In the genomic region with DNA sequence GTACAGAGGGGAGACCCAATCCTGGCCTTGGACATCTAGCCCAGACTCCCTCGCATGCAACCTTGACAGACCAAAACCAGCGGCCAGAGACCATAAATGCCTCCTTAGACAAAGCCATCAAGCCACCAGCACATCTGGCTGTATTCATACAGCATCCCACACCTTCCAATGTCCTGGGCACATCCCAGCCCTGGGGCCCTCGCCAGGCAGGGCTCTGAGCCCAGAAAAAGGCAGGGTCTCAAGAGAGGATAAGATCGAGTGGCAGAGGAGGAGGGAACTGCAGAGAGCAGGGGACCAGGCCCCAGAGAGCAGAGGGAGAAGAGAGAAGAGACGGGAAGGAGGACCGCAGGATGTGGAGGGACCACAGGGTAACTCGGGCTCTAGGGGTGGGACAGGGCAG, we compare ENCODE assay signal across 19 cellular contexts. TPM values are rescaled to one million over a fixed set of nuclear protein-coding genes. Genes with fewer than 3 reads are reported as not detected.
A peak's percentile ranks its signal among the peaks of the same experiment; 100 is the strongest.
DNase-seq lines count a peak whose midpoint lies in the region; ATAC-seq, FAIRE-seq and TF ChIP-seq lines count a peak whose summit lies in the region.
"Had no signal": no experiment of that assay in that cellular context is flagged by ENCODE, and none has a peak within 500 bp of the region (broad histone marks: within the 10 kb centered on the region; RNA-seq: fewer than 3 reads in every experiment).

No MANE protein-coding gene starts in this region.

- H3K23ac ChIP-seq in H1 (ENCODE audit: insufficient read length), result no peak overlapping the region

- H2BK120ac ChIP-seq in H1 (replicated peaks; ENCODE audit: low read depth, low read length), result no peak overlapping the region

- H4K91ac ChIP-seq in H1 (replicated peaks; ENCODE audit: insufficient read length, low read length), result no peak overlapping the region

- H3K14ac ChIP-seq in H1 (ENCODE audit: insufficient read length), result no peak overlapping the region

- H2BK5ac ChIP-seq in H1 (ENCODE audit: low read depth, low read length), result no peak overlapping the region

- 0 out of 7 replicates have a peak, but pooled peaks cover 0 to 2% (median 0%) of the 10 kb centered on the region in 4 experiments for H3K4me1 ChIP-seq in H1 (replicated peaks in 1 of 4; ENCODE audit: control insufficient read depth in 3 of 4, insufficient read depth in 4 of 4, low read length in 3 of 4)
- H3K4me1 ChIP-seq in gastrocnemius medialis, result peaks cover 51 to 62% of the 10 kb centered on the region in 2 donors
- H3K4me1 ChIP-seq in esophagus squamous epithelium, result peaks cover 0 to 25% (median 4%) of the 10 kb centered on the region in 3 donors
- H3K4me1 ChIP-seq: HAP-1 had no signal

- FAIRE-seq in H1 (lab: Jason Lieb, UNC), result no peak
- FAIRE-seq: HTR-8/SVneo had no signal

- 0 out of 2 replicates have a peak overlapping the region, but pooled peaks have one; percentile 36 for H4K8ac ChIP-seq in H1 (ENCODE audit: extremely low read depth, insufficient read depth, low read length)

- TF ChIP-seq CTCF in H1 (IDR thresholded peaks at IDR 0.05; ENCODE audit: control extremely low read depth in 1 of 3, insufficient read depth in 1 of 3, low read depth in 1 of 3, low read length in 3 of 3) (no peak), gastrocnemius medialis (IDR thresholded peaks at IDR 0.05 in 4 of 5, conservative IDR thresholded peaks at IDR 0.05 in 1 of 5) (no peak), esophagus squamous epithelium (IDR thresholded peaks at IDR 0.05) (no peak)

- H4K20me1 ChIP-seq in H1 (replicated peaks in 1 of 2; ENCODE audit: control insufficient read depth in 1 of 2, insufficient read depth in 2 of 2, low read length in 2 of 2), result no peaks in the 10 kb centered on the region

- H2AK5ac ChIP-seq in H1 (ENCODE audit: low read depth, low read length), result no peak overlapping the region

- H3K9ac ChIP-seq in H1 (replicated peaks in 1 of 4; ENCODE audit: extremely low read depth in 1 of 4, low read depth in 3 of 4, low read length in 3 of 4), result no peak overlapping the region

- no peaks in the 10 kb centered on the region for H3K79me2 ChIP-seq in H1 (ENCODE audit: control insufficient read depth in 1 of 2, insufficient read depth in 2 of 2, low read length in 2 of 2)

- H3K56ac ChIP-seq in H1 (replicated peaks; ENCODE audit: insufficient read length, low read depth, low read length), result no peak overlapping the region

- H2AFZ ChIP-seq in H1 (ENCODE audit: low read length), result no peak overlapping the region

- DNase-seq in H1 (ENCODE audit: low read depth in 1 of 2, low spot score in 2 of 2) (no peak), Right ventricle myocardium superior (no peak), medulla oblongata (ENCODE audit: extremely low spot score) (peak; percentile 15), gastrocnemius medialis (peak in 1 of 2 donors; percentile 69), NCI-H2081 (lab: John Stamatoyannopoulos, UW) (no peak), MV-4-11 (lab: John Stamatoyannopoulos, UW) (no peak), esophagus squamous epithelium (lab: John Stamatoyannopoulos, UW) (no peak)
- DNase-seq: CD4-positive, alpha-beta T cell; COR-L47; DMS79 treated with DMSO at 0.1 percent for 48 hours; KG1; NCI-H1105 treated with DMSO at 0.1 percent for 48 hours; NCI-H2081 treated with DMSO at 0.1 percent for 48 hours; NCI-H2171 treated with DMSO at 0.1 percent for 48 hours; NCI-H526; SHP77 had no signal

- TF ChIP-seq EP300 in H1 (IDR thresholded peaks at IDR 0.05; ENCODE audit: borderline replicate concordance in 1 of 2, low read depth in 2 of 2, low read length in 2 of 2), result no peak

- no peak overlapping the region for H2BK12ac ChIP-seq in H1 (ENCODE audit: low read depth, low read length)

- CTCF ChIA-PET in H1 (lab: Charles Lee; ENCODE audit: partially characterized antibody), result interaction anchor here (1.0 to 2.2 kb wide), 5 partner anchors 10 to 154 kb away, joined by 3 to 8 read pairs (median 3); no protein-coding TSS in a partner anchor

- no peak for TF ChIP-seq RAD21 in H1 (IDR thresholded peaks at IDR 0.05 in 1 of 2, conservative IDR thresholded peaks at IDR 0.05 in 1 of 2; ENCODE audit: low read depth in 2 of 2, low read length in 2 of 2)

- no peak overlapping the region for H3K4me2 ChIP-seq in H1 (ENCODE audit: insufficient read depth in 1 of 2, low read depth in 2 of 2, low read length in 2 of 2)

- no peaks in the 10 kb centered on the region; the same call in 1 of the 2 replicates for H3K23me2 ChIP-seq in H1 (ENCODE audit: low read depth, low read length)

- no peak overlapping the region for H4K5ac ChIP-seq in H1 (ENCODE audit: insufficient read length, low read depth, low read length)

- intact Hi-C loops in Right ventricle myocardium superior (cut with DNase I), result no loop called here
- intact Hi-C loops in gastrocnemius medialis (cut with DNase I; ENCODE audit: low total_unique reads), result loop anchor here (2.0 to 10.0 kb wide), 3 partner anchors 63 to 509 kb away; a partner anchor contains a TSS
- intact Hi-C loops in esophagus squamous epithelium (cut with DNase I), result no loop called here

- ATAC-seq in Right ventricle myocardium superior (ENCODE audit: poor library complexity) (peak; percentile 34), gastrocnemius medialis (no peak)

- no peak overlapping the region for H2BK15ac ChIP-seq in H1 (ENCODE audit: low read length)

- no peak for TF ChIP-seq POLR2A in H1 (IDR thresholded peaks at IDR 0.05; ENCODE audit: control extremely low read depth in 1 of 2, low read depth in 2 of 2, low read length in 2 of 2)
- TF ChIP-seq POLR2A in gastrocnemius medialis (IDR thresholded peaks at IDR 0.05), result peak in 1 of 2 donors; percentile 13
- TF ChIP-seq POLR2A in esophagus squamous epithelium (IDR thresholded peaks at IDR 0.05), result no peak

- no peak overlapping the region for H3K4ac ChIP-seq in H1 (replicated peaks; ENCODE audit: insufficient read length, low read depth, low read length)

- no peaks in the 10 kb centered on the region for H3K27me3 ChIP-seq in H1 (replicated peaks in 1 of 4; ENCODE audit: control insufficient read depth in 3 of 4, extremely low read depth in 1 of 4, insufficient read depth in 3 of 4, low read length in 3 of 4)
- no peaks in the 10 kb centered on the region for H3K27me3 ChIP-seq in gastrocnemius medialis
- H3K27me3 ChIP-seq in esophagus squamous epithelium, result peaks cover 0 to 12% (median 0%) of the 10 kb centered on the region in 4 donors

- POLR2A ChIA-PET in H1 (lab: Charles Lee; ENCODE audit: partially characterized antibody), result no interaction called here

- H3K36me3 ChIP-seq in H1 (ENCODE audit: control insufficient read depth in 2 of 4, insufficient read depth in 4 of 4, low read length in 3 of 4) (no peaks in the 10 kb centered on the region), gastrocnemius medialis (no peaks in the 10 kb centered on the region), esophagus squamous epithelium (no peaks in the 10 kb centered on the region)
- H3K36me3 ChIP-seq: HAP-1 had no signal

- in situ Hi-C loops in gastrocnemius medialis (cut with MboI; ENCODE audit: low sequenced_read_pairs in 4 of 4), result no loop called here

- no peaks in the 10 kb centered on the region for H3K9me3 ChIP-seq in H1 (ENCODE audit: insufficient read depth in 2 of 2, low read depth in 1 of 2, low read length in 1 of 2)
- no peaks in the 10 kb centered on the region for H3K9me3 ChIP-seq in gastrocnemius medialis
- H3K9me3 ChIP-seq in esophagus squamous epithelium, result no peaks in the 10 kb centered on the region
- H3K9me3 ChIP-seq: HAP-1 had no signal

- 81% methylated on average over 7 of the region's 7 CpGs; no CpG with 5 or more reads in 1 of the 2 experiments for WGBS in H1 (ENCODE audit: extremely low coverage in 1 of 2, insufficient coverage in 1 of 2, insufficient read length in 1 of 2, insufficient replicate concordance in 2 of 2, low coverage in 1 of 2, low lambda C conversion rate in 2 of 2, missing lambda C conversion rate in 1 of 2), 2 experiments
- WGBS in esophagus squamous epithelium, 2 donors, result 74 to 77% methylated on average over 6 to 7 of the region's 7 CpGs

- H2BK20ac ChIP-seq in H1 (ENCODE audit: low read length), result no peak overlapping the region

- H3K4me3 ChIP-seq in H1 (ENCODE audit: extremely low read depth in 1 of 4, insufficient read depth in 2 of 4, low read depth in 3 of 4, low read length in 4 of 4), result no peak overlapping the region
- peak overlapping the region; percentile 44 to 66 (median 61) for H3K4me3 ChIP-seq in gastrocnemius medialis
- no peak overlapping the region for H3K4me3 ChIP-seq in esophagus squamous epithelium
- H3K4me3 ChIP-seq: HAP-1 had no signal

- no peak overlapping the region for H3K18ac ChIP-seq in H1 (ENCODE audit: extremely low read depth, low read length)

- H3K27ac ChIP-seq in H1 (ENCODE audit: low read depth, low read length), result no peak overlapping the region
- H3K27ac ChIP-seq in gastrocnemius medialis, result peak overlapping the region; percentile 91 to 100 (median 100)
- H3K27ac ChIP-seq in esophagus squamous epithelium, result no peak overlapping the region

- H3K79me1 ChIP-seq in H1 (ENCODE audit: low read depth, low read length), result no peaks in the 10 kb centered on the region

RNA-seq across cellular contexts. Expression of a gene that starts 45.4 kb away (rescaled TPM):
- 0.23 and 0.28 TPM in 2 replicates for total RNA-seq in H1 (2021; fragmentation: NEBNext Ultra II Directional; extraction: Animal tissue kit (Norgen Biotek cat#: 25700))
- polyA plus RNA-seq in H1 (2011; rRNA removed), result 0.16 and 0.20 TPM in 2 replicates
- polyA plus RNA-seq in H1 (2011; cell fraction: cytosol; rRNA removed), result 0.09 TPM
- polyA plus RNA-seq in H1 (2011; cell fraction: nucleus; rRNA removed), result 0.43 TPM
- polyA plus RNA-seq in H1 (2012, experiment 1 of 2), result 0.03 to 0.39 TPM (median 0.32 TPM) in 3 of 4 replicates, not detected in the other
- 0.17 TPM for polyA plus RNA-seq in H1 (2012, experiment 2 of 2)
- 0.12 TPM for polyA plus RNA-seq in H1 (2013, experiment 1 of 2)
- polyA plus RNA-seq in H1 (2013, experiment 2 of 2), result 0.11 TPM
- polyA minus RNA-seq in H1 (2011; rRNA and poly(A)+ RNA removed), result 0.06 and 0.10 TPM in 2 replicates
- not detected for polyA minus RNA-seq in H1 (2011; cell fraction: cytosol; rRNA and poly(A)+ RNA removed)
- polyA minus RNA-seq in H1 (2011; cell fraction: nucleus; rRNA and poly(A)+ RNA removed), result not detected
- total RNA-seq in Right ventricle myocardium superior (17.1 TPM), gastrocnemius medialis (10 to 100 TPM; 32.0 to 78.1 (median 48.6) TPM), esophagus squamous epithelium (under 1 TPM in 1 of 4 donors, not detected in 3; 0.04 TPM)

RNA-seq across cellular contexts. Expression of a gene that starts 54.3 kb away (rescaled TPM):
- 0.07 TPM in 1 of 2 replicates, not detected in the other for total RNA-seq in H1 (2021; fragmentation: NEBNext Ultra II Directional; extraction: Animal tissue kit (Norgen Biotek cat#: 25700))
- polyA plus RNA-seq in H1 (2011; rRNA removed), result 0.02 and 0.12 TPM in 2 replicates
- 0.04 TPM for polyA plus RNA-seq in H1 (2011; cell fraction: cytosol; rRNA removed)
- polyA plus RNA-seq in H1 (2011; cell fraction: nucleus; rRNA removed), result 0.58 TPM
- 0.09 to 0.13 TPM (median 0.11 TPM) in 3 of 4 replicates, not detected in the other for polyA plus RNA-seq in H1 (2012, experiment 1 of 2)
- not detected for polyA plus RNA-seq in H1 (2012, experiment 2 of 2)
- polyA plus RNA-seq in H1 (2013, experiment 1 of 2), result 0.06 TPM
- 0.06 TPM for polyA plus RNA-seq in H1 (2013, experiment 2 of 2)
- polyA minus RNA-seq in H1 (2011; rRNA and poly(A)+ RNA removed), result 0.41 TPM in 1 of 2 replicates, not detected in the other
- not detected for polyA minus RNA-seq in H1 (2011; cell fraction: cytosol; rRNA and poly(A)+ RNA removed)
- not detected for polyA minus RNA-seq in H1 (2011; cell fraction: nucleus; rRNA and poly(A)+ RNA removed)
- total RNA-seq in Right ventricle myocardium superior (not detected), gastrocnemius medialis (under 1 TPM in 1 of 4 donors, not detected in 3; 0.07 TPM), esophagus squamous epithelium (not detected)
- total RNA-seq: CD4-positive, alpha-beta T cell had no signal
- polyA plus RNA-seq: BJ had no signal

RNA-seq across cellular contexts. Expression of a gene that starts 58.5 kb away (rescaled TPM):
- total RNA-seq in H1 (2021; fragmentation: NEBNext Ultra II Directional; extraction: Animal tissue kit (Norgen Biotek cat#: 25700)), result 4.5 TPM in 2 replicates
- 6.7 and 8.0 TPM in 2 replicates for polyA plus RNA-seq in H1 (2011; rRNA removed)
- polyA plus RNA-seq in H1 (2011; cell fraction: cytosol; rRNA removed), result 6.0 TPM
- polyA plus RNA-seq in H1 (2011; cell fraction: nucleus; rRNA removed), result 4.2 TPM
- polyA plus RNA-seq in H1 (2012, experiment 1 of 2), result 2.0 to 4.1 TPM (median 3.4 TPM) in 4 replicates
- polyA plus RNA-seq in H1 (2012, experiment 2 of 2), result 3.3 TPM
- 3.5 TPM for polyA plus RNA-seq in H1 (2013, experiment 1 of 2)
- polyA plus RNA-seq in H1 (2013, experiment 2 of 2), result 3.5 TPM
- 2.7 and 5.4 TPM in 2 replicates for polyA minus RNA-seq in H1 (2011; rRNA and poly(A)+ RNA removed)
- polyA minus RNA-seq in H1 (2011; cell fraction: cytosol; rRNA and poly(A)+ RNA removed), result 3.7 TPM
- polyA minus RNA-seq in H1 (2011; cell fraction: nucleus; rRNA and poly(A)+ RNA removed), result 5.7 TPM
- 0.38 TPM for total RNA-seq in Right ventricle myocardium superior
- not detected for total RNA-seq in gastrocnemius medialis
- 1 to 10 TPM; 2.1 to 7.2 (median 5.1) TPM for total RNA-seq in esophagus squamous epithelium

Comparison
In these comparisons a context has a peak if more than half of its experiments do, and no peak if none do; other contexts are left out.
1. H3K27ac ChIP-seq: peak in gastrocnemius medialis (4 of 4); none in H1 (single experiment) and esophagus squamous epithelium (0 of 4).
2. H3K4me3 ChIP-seq: peak in gastrocnemius medialis (4 of 4); none in H1 (0 of 4) and esophagus squamous epithelium (0 of 4).
3. RNA of a gene that starts 45.4 kb away (total RNA-seq): 32.0 to 78.1 TPM in gastrocnemius medialis and 17.1 TPM in Right ventricle myocardium superior (single experiment); 0.23 to 0.28 TPM in H1 and 0.04 TPM in esophagus squamous epithelium; every median in the first group is over 10 times any median in the second.